ENCODE assay signal across 13 cellular contexts in genomic region chr10:75497997-75498797, GRCh38.
DNase-seq lines count a peak whose midpoint lies in the region; ATAC-seq and TF ChIP-seq lines count a peak whose summit lies in the region.
"Had no signal": no experiment of that assay in that cellular context is flagged by ENCODE, and none has a peak within 500 bp of the region (broad histone marks: within the 10 kb centered on the region; RNA-seq: fewer than 3 reads in every experiment).

No MANE protein-coding gene starts in this region.

- no peaks in the 10 kb centered on the region for H4K20me1 ChIP-seq in smooth muscle cell (ENCODE audit: low read depth)

- H3K9me3 ChIP-seq in smooth muscle cell (replicated peaks; ENCODE audit: low read depth): no peaks in the 10 kb centered on the region
- H3K9me3 ChIP-seq: right lobe of liver had no signal

- H3K27me3 Mint-ChIP-seq in natural killer cell treated with Interleukin-12 subunit alpha and Interleukin-12 subunit beta and Interleukin-15 and Interleukin-18, amount 100 ng/mL, for 72 hours: peaks cover 4 to 21% of the 10 kb centered on the region in 2 donors

- no peak overlapping the region for H3K27ac Mint-ChIP-seq in natural killer cell treated with Interleukin-12 subunit alpha and Interleukin-12 subunit beta and Interleukin-15 and Interleukin-18, amount 100 ng/mL, for 72 hours
- H3K27ac Mint-ChIP-seq: activated naive CD4-positive, alpha-beta T cell treated with anti-CD3 and anti-CD28 coated beads, Interleukin-2, amount 10 ng/mL, durations not matched to agents 7 days and 5 days had no signal

- DNase-seq in ELF-1 (ENCODE audit: low read depth, low spot score) (peak; percentile 30), RPMI7951 (ENCODE audit: low read depth) (peak; percentile 44), foreskin fibroblast (peak; percentile 64 to 69), smooth muscle cell (lab: John Stamatoyannopoulos, UW; ENCODE audit: unreplicated experiment) (peak; percentile 15), NCI-H446 (lab: John Stamatoyannopoulos, UW) (no peak), epidermal melanocyte (ENCODE audit: insufficient read length, low spot score) (no peak)
- no peak for DNase-seq in natural killer cell treated with Interleukin-12 subunit alpha and Interleukin-12 subunit beta and Interleukin-15 and Interleukin-18, amount 100 ng/mL, for 72 hours (ENCODE audit: low spot score)
- DNase-seq: activated naive CD4-positive, alpha-beta T cell treated with anti-CD3 and anti-CD28 coated beads, Interleukin-2, amount 10 ng/mL, durations not matched to agents 7 days and 5 days; NCI-H1092 treated with DMSO at 0.1 percent for 48 hours; NCI-H774; right lobe of liver; substantia nigra had no signal

- no peaks in the 10 kb centered on the region for H3K36me3 ChIP-seq in smooth muscle cell (ENCODE audit: low read depth)
- H3K36me3 ChIP-seq: right lobe of liver had no signal

- no peak overlapping the region for H3K4me3 Mint-ChIP-seq in natural killer cell treated with Interleukin-12 subunit alpha and Interleukin-12 subunit beta and Interleukin-15 and Interleukin-18, amount 100 ng/mL, for 72 hours
- H3K4me3 Mint-ChIP-seq: activated naive CD4-positive, alpha-beta T cell treated with anti-CD3 and anti-CD28 coated beads, Interleukin-2, amount 10 ng/mL, durations not matched to agents 7 days and 5 days had no signal

- H3K36me3 Mint-ChIP-seq in natural killer cell treated with Interleukin-12 subunit alpha and Interleukin-12 subunit beta and Interleukin-15 and Interleukin-18, amount 100 ng/mL, for 72 hours: no peaks in the 10 kb centered on the region
- H3K36me3 Mint-ChIP-seq: activated naive CD4-positive, alpha-beta T cell treated with anti-CD3 and anti-CD28 coated beads, Interleukin-2, amount 10 ng/mL, durations not matched to agents 7 days and 5 days had no signal

- H3F3A ChIP-seq in smooth muscle cell (ENCODE audit: low read depth): peaks cover 7% of the 10 kb centered on the region

- no peak overlapping the region for H2AFZ ChIP-seq in smooth muscle cell (ENCODE audit: low read depth)

- peak overlapping the region; percentile 55 for H3K27ac ChIP-seq in smooth muscle cell (ENCODE audit: low read depth)
- H3K27ac ChIP-seq: coronary artery, right lobe of liver had no signal

- H3K79me2 ChIP-seq in smooth muscle cell (ENCODE audit: low read depth): no peaks in the 10 kb centered on the region

- H3K4me3 ChIP-seq in foreskin fibroblast (ENCODE audit: low read depth in 1 of 2, low read length in 2 of 2) (no peak overlapping the region), smooth muscle cell (no peak overlapping the region)
- H3K4me3 ChIP-seq: coronary artery, right lobe of liver had no signal

- TF ChIP-seq CTCF in foreskin fibroblast (IDR thresholded peaks at IDR 0.05; ENCODE audit: low read depth, low read length) (no peak), smooth muscle cell (IDR thresholded peaks at IDR 0.05; ENCODE audit: borderline replicate concordance, insufficient read depth, poor library complexity, severe bottlenecking) (no peak)

- H3K4me2 ChIP-seq in smooth muscle cell: peak overlapping the region; percentile 33

- no peaks in the 10 kb centered on the region for H3K27me3 ChIP-seq in smooth muscle cell (ENCODE audit: low read depth)
- H3K27me3 ChIP-seq: right lobe of liver had no signal

- no peaks in the 10 kb centered on the region for H3K4me1 ChIP-seq in smooth muscle cell (ENCODE audit: low read depth)

- no peak overlapping the region for H3K9ac ChIP-seq in smooth muscle cell (ENCODE audit: low read depth)

- WGBS in smooth muscle cell (ENCODE audit: low lambda C conversion rate): 14% methylated on average over 13 of the region's 13 CpGs

- no peaks in the 10 kb centered on the region for H3K4me1 Mint-ChIP-seq in natural killer cell treated with Interleukin-12 subunit alpha and Interleukin-12 subunit beta and Interleukin-15 and Interleukin-18, amount 100 ng/mL, for 72 hours (ENCODE audit: low read depth in 2 of 2)
- H3K4me1 Mint-ChIP-seq: activated naive CD4-positive, alpha-beta T cell treated with anti-CD3 and anti-CD28 coated beads, Interleukin-2, amount 10 ng/mL, durations not matched to agents 7 days and 5 days had no signal

- ATAC-seq in natural killer cell treated with Interleukin-12 subunit alpha and Interleukin-12 subunit beta and Interleukin-15 and Interleukin-18, amount 100 ng/mL, for 72 hours: no peak
- ATAC-seq: right lobe of liver had no signal

- no peaks in the 10 kb centered on the region for H3K9me3 Mint-ChIP-seq in natural killer cell treated with Interleukin-12 subunit alpha and Interleukin-12 subunit beta and Interleukin-15 and Interleukin-18, amount 100 ng/mL, for 72 hours
- H3K9me3 Mint-ChIP-seq: activated naive CD4-positive, alpha-beta T cell treated with anti-CD3 and anti-CD28 coated beads, Interleukin-2, amount 10 ng/mL, durations not matched to agents 7 days and 5 days had no signal

Comparison
In these comparisons a context has a peak if more than half of its experiments do, and no peak if none do; other contexts are left out.
1. DNase-seq: peak in ELF-1 (single experiment), RPMI7951 (single experiment), foreskin fibroblast (2 of 2) and smooth muscle cell (single experiment); none in NCI-H446 (0 of 2), natural killer cell treated with Interleukin-12 subunit alpha and Interleukin-12 subunit beta and Interleukin-15 and Interleukin-18, amount 100 ng/mL, for 72 hours (single experiment) and epidermal melanocyte (single experiment).